Comparison of ENCODE assay signal across 10 cellular contexts in the genomic region with DNA sequence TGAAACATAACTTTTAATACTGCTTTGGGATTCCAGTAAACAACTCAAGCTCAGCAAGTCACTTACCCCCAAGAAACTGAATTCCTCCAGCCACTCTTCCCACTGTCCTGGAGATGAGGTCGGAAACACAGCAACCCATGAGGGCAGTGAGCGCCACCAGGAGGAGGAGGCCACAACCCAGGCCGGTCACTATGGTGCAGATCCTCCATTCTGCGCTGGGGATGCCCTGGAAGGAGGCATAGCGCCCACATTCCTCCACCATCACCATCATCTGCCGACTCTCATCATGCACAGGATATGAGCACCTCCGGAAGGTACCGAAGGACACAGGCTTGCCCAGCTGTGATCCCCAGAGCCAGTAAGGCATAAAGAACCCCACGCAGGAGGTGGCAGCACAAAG. TPM values are rescaled to one million over a fixed set of nuclear protein-coding genes. Genes with fewer than 3 reads are reported as not detected.
DNase-seq lines count a peak whose midpoint lies in the region; ATAC-seq and TF ChIP-seq lines count a peak whose summit lies in the region.
"Had no signal": no experiment of that assay in that cellular context is flagged by ENCODE, and none has a peak within 500 bp of the region (broad histone marks: within the 10 kb centered on the region; RNA-seq: fewer than 3 reads in every experiment).

No MANE protein-coding gene starts in this region.

- no peak overlapping the region for H3K4me3 Mint-ChIP-seq in natural killer cell

- H3K27ac ChIP-seq in upper lobe of left lung, result peak overlapping the region in 1 of 4 donors; percentile 13
- H3K27ac ChIP-seq: BLaER1 had no signal

- H3K9me3 ChIP-seq in upper lobe of left lung, result no peaks in the 10 kb centered on the region
- H3K9me3 ChIP-seq: BLaER1 had no signal

- H3K27me3 ChIP-seq in upper lobe of left lung, result no peaks in the 10 kb centered on the region
- H3K27me3 ChIP-seq: BLaER1 had no signal

- H3K36me3 ChIP-seq in upper lobe of left lung, result no peaks in the 10 kb centered on the region
- H3K36me3 ChIP-seq: BLaER1 had no signal

- 86 to 91% methylated on average over 9 of the region's 9 CpGs for WGBS in upper lobe of left lung, 2 donors

- no peaks in the 10 kb centered on the region for H3K36me3 Mint-ChIP-seq in natural killer cell

- TF ChIP-seq CTCF in choroid plexus epithelial cell (conservative IDR thresholded peaks at IDR 0.05; ENCODE audit: low read depth, low read length), result peak; percentile 60
- TF ChIP-seq CTCF in upper lobe of left lung (IDR thresholded peaks at IDR 0.05), result peak in 2 of 6 experiments; percentile 9 to 13
- TF ChIP-seq CTCF in natural killer cell (IDR thresholded peaks at IDR 0.05), result no peak

- ATAC-seq in upper lobe of left lung (ENCODE audit: low FRiP score in 2 of 2) (no peak), HG03354 (IDR thresholded peaks at IDR 0.05; ENCODE audit: poor library complexity, severe bottlenecking, unreplicated experiment) (no peak), natural killer cell (no peak)

- DNase-seq in NCI-H82 (lab: John Stamatoyannopoulos, UW) (peak; percentile 12), NCI-H82 treated with DMSO at 0.1 percent for 48 hours (lab: John Stamatoyannopoulos, UW; ENCODE audit: unreplicated experiment) (no peak), choroid plexus epithelial cell (ENCODE audit: low read depth) (peak; percentile 56), medulla oblongata (ENCODE audit: extremely low spot score) (peak; percentile 62), upper lobe of left lung (peak in 1 of 2 donors; percentile 3), GOT3 (lab: John Stamatoyannopoulos, UW) (no peak), natural killer cell (no peak)
- DNase-seq: NCI-H1694 treated with DMSO at 0.1 percent for 48 hours had no signal

- no peak for TF ChIP-seq POLR2A in upper lobe of left lung (IDR thresholded peaks at IDR 0.05)

- H3K9me3 Mint-ChIP-seq in natural killer cell, result no peaks in the 10 kb centered on the region

- H3K4me3 ChIP-seq in choroid plexus epithelial cell (ENCODE audit: low read depth, low read length) (peak overlapping the region; percentile 82), upper lobe of left lung (peak overlapping the region; percentile 1 to 76 (median 64))
- H3K4me3 ChIP-seq: BLaER1 had no signal

- H3K4me1 Mint-ChIP-seq in natural killer cell, result peaks cover 0 to 13% of the 10 kb centered on the region in 2 donors

- intact Hi-C loops in natural killer cell (cut with micrococcal nuclease), result no loop called here

- peaks cover 28 to 60% of the 10 kb centered on the region in 2 donors for H3K27me3 Mint-ChIP-seq in natural killer cell (ENCODE audit: low read depth in 2 of 2)

- TF ChIP-seq EP300 in upper lobe of left lung (IDR thresholded peaks at IDR 0.05), result no peak

- no peak overlapping the region for H3K27ac Mint-ChIP-seq in natural killer cell

- H3K4me1 ChIP-seq in upper lobe of left lung, result peaks cover 9 to 17% (median 11%) of the 10 kb centered on the region in 4 donors

RNA-seq across cellular contexts. Expression of a gene that starts 2.2 kb away (rescaled TPM):
- total RNA-seq in upper lobe of left lung (100 to 1,000 TPM in 1 of 6 donors, 10 to 100 TPM in 5; 22.2 to 113 (median 51.8) TPM), natural killer cell (not detected)

RNA-seq across cellular contexts. Expression of a gene that starts 54.7 kb away (rescaled TPM):
- total RNA-seq in upper lobe of left lung, result 10 to 100 TPM; 10.3 to 37.5 (median 17.2) TPM
- 10 to 100 TPM; 30.2 to 36.0 (median 32.3) TPM for total RNA-seq in natural killer cell

Comparison
In these comparisons a context has a peak if more than half of its experiments do, and no peak if none do; other contexts are left out.
1. DNase-seq: peak in NCI-H82 (single experiment), choroid plexus epithelial cell (single experiment) and medulla oblongata (single experiment); none in NCI-H82 treated with DMSO at 0.1 percent for 48 hours (single experiment), GOT3 (single experiment) and natural killer cell (single experiment).
2. RNA of a gene that starts 2.2 kb away (total RNA-seq): 22.2 to 113 TPM in upper lobe of left lung; not detected in natural killer cell; every median in the first group is over 10 times any median in the second.